In genomic region chr1:240217398-240217797, GRCh38 we compare ENCODE assay signal across 21 cellular contexts.
"Had no signal": no experiment of that assay in that cellular context is flagged by ENCODE, and none has a peak within 500 bp of the region (broad histone marks: within the 10 kb centered on the region; RNA-seq: fewer than 3 reads in every experiment).

No MANE protein-coding gene starts in this region.

- H3K4me3 ChIP-seq: hepatocyte, right lobe of liver, transverse colon had no signal

- FAIRE-seq: bronchial epithelial cell, frontal cortex had no signal

- H3K4me1 ChIP-seq: right lobe of liver, transverse colon had no signal

- ATAC-seq: activated CD8-positive, alpha-beta T cell treated with anti-CD3 and anti-CD28 coated beads for 36 hours; activated T-cell treated with anti-CD3 and anti-CD28 coated beads, Interleukin-2, amount 50 U/mL, for 4 hours; activated T-helper 17 cell treated with anti-CD3 and anti-CD28 coated beads, Interleukin-2, amount 50 U/mL, for 72 hours; left ventricle myocardium superior; right lobe of liver; WTC11 had no signal

- H3K79me2 ChIP-seq: hepatocyte had no signal

- H2AFZ ChIP-seq: hepatocyte had no signal

- H3K36me3 ChIP-seq: right lobe of liver, transverse colon had no signal

- H3K4me2 ChIP-seq: hepatocyte had no signal

- H3K9me3 ChIP-seq: right lobe of liver, transverse colon had no signal

- H3K27ac ChIP-seq: hepatocyte, right lobe of liver, transverse colon had no signal

- DNase-seq: activated CD4-positive, alpha-beta T cell treated with anti-CD3 and anti-CD28 coated beads for 1 hour; activated CD4-positive, alpha-beta T cell treated with anti-CD3 and anti-CD28 coated beads, Interleukin-2, amount 10 ng/mL, durations not matched to agents 7 days and 5 days; activated CD8-positive, alpha-beta T cell treated with anti-CD3 and anti-CD28 coated beads for 36 hours; activated gamma-delta T cell treated with Interleukin-2 at 50 U/mL for 16 hours; activated naive CD4-positive, alpha-beta T cell treated with anti-CD3 and anti-CD28 coated beads, Interleukin-2, amount 50 U/mL, for 16 hours; activated T-cell treated with anti-CD3 and anti-CD28 coated beads, Interleukin-2, amount 50 U/mL, for 4 hours; amygdala; dermis blood vessel endothelial cell; effector CD4-positive, alpha-beta T cell; islet precursor cell; left ventricle myocardium superior; right lobe of liver; stimulated activated CD4-positive, alpha-beta T cell treated with anti-CD3 and anti-CD28 coated beads, Interleukin-2, amount 100 ng/mL, for 48 hours; stimulated activated naive CD4-positive, alpha-beta T cell treated with Interleukin-2 at 50 U/mL for 16 hours; T1000; transverse colon had no signal

- H3K27me3 ChIP-seq: hepatocyte, right lobe of liver, transverse colon had no signal
